Comparison of ENCODE assay signal across 7 cellular contexts in the genomic region with DNA sequence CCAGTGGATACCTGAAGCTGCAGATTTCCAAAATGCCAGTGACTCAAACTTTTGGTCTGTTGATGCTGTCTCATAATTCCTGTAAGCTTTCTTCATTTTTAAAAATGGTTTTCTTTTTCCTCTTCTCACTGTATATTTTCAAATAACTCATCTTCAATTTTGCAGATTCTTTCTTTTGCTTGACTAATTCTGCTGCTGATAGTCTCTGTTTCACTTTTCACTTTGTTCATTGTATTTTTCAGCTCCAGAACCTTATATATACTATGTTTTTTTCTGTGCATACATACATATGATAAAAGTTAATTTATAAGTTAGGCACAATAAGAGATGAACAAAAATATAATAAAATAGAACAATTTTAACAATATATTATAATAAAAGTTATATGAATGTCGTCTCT.
"Had no signal": no experiment of that assay in that cellular context is flagged by ENCODE, and none has a peak within 500 bp of the region (broad histone marks: within the 10 kb centered on the region; RNA-seq: fewer than 3 reads in every experiment).

No MANE protein-coding gene starts in this region.

- H3K36me3 ChIP-seq: HAP-1 had no signal

- H3K4me3 ChIP-seq: GM23248, HAP-1 had no signal

- FAIRE-seq: HTR-8/SVneo had no signal

- H3K27ac ChIP-seq: GM23248 had no signal

- ATAC-seq: HCT116 had no signal

- H3K9me3 ChIP-seq: HAP-1 had no signal

- H3K9ac ChIP-seq: GM23248 had no signal

- DNase-seq: GM23248, GOT3, H7, KBM-7 had no signal

- H2AFZ ChIP-seq: GM23248 had no signal
